In genomic region chr7:30596043-30596641, GRCh38 we compare ENCODE assay signal across 8 cellular contexts. TPM values are rescaled to one million over a fixed set of nuclear protein-coding genes. Genes with fewer than 3 reads are reported as not detected.
DNase-seq lines count a peak whose midpoint lies in the region; ATAC-seq and TF ChIP-seq lines count a peak whose summit lies in the region.

No MANE protein-coding gene starts in this region.

- 15% methylated on average over 14 of the region's 14 CpGs for WGBS in prostate gland

- no peaks in the 10 kb centered on the region for H3K27me3 ChIP-seq in Karpas-422 (ENCODE audit: low read length)
- no peaks in the 10 kb centered on the region for H3K27me3 ChIP-seq in WERI-Rb-1 (ENCODE audit: insufficient read depth, low read depth, severe bottlenecking)
- no peaks in the 10 kb centered on the region for H3K27me3 ChIP-seq in prostate gland (replicated peaks; ENCODE audit: insufficient read depth)

- H3K27ac ChIP-seq in Karpas-422 (ENCODE audit: low read length) (peak overlapping the region; percentile 91), WERI-Rb-1 (peak overlapping the region; percentile 98), prostate gland (peak overlapping the region in 1 of 2 donors; percentile 91)

- ATAC-seq in HG02938 (IDR thresholded peaks at IDR 0.05; ENCODE audit: unreplicated experiment), result no peak
- no peak for ATAC-seq in HG03095 (IDR thresholded peaks at IDR 0.05; ENCODE audit: unreplicated experiment)

- peak; percentile 1 for DNase-seq in NK-92 treated with Interleukin-12 subunit alpha and Interleukin-12 subunit beta, amount 100 ng/mL, for 24 hours (lab: John Stamatoyannopoulos, UW)
- DNase-seq in NK-92 (lab: John Stamatoyannopoulos, UW; ENCODE audit: unreplicated experiment) (no peak), Karpas-422 (peak; percentile 68), WERI-Rb-1 (peak; percentile 6), fibroblast of pulmonary artery (ENCODE audit: low read depth) (peak; percentile 46), prostate gland (ENCODE audit: low spot score) (no peak)

- H3K9ac ChIP-seq in Karpas-422 (ENCODE audit: low read length), result peak overlapping the region; percentile 97

- no peaks in the 10 kb centered on the region for H3K9me2 ChIP-seq in Karpas-422 (replicated peaks; ENCODE audit: insufficient read depth, low read length)

- no peak for TF ChIP-seq POLR2A in prostate gland (IDR thresholded peaks at IDR 0.05)

- no peak for TF ChIP-seq CTCF in WERI-Rb-1 (IDR thresholded peaks at IDR 0.05; ENCODE audit: low read depth, low read length)
- TF ChIP-seq CTCF in fibroblast of pulmonary artery (IDR thresholded peaks at IDR 0.05; ENCODE audit: low read length, missing control alignments), result peak; percentile 8
- no peak for TF ChIP-seq CTCF in prostate gland (IDR thresholded peaks at IDR 0.05)

- H3K4me2 ChIP-seq in Karpas-422 (ENCODE audit: low read depth, low read length, poor library complexity, severe bottlenecking), result peak overlapping the region; percentile 92

- peaks cover 89% of the 10 kb centered on the region for H3K79me2 ChIP-seq in Karpas-422 (ENCODE audit: low read length)

- peaks cover 13% of the 10 kb centered on the region for H4K20me1 ChIP-seq in Karpas-422 (ENCODE audit: insufficient read depth, low read depth, low read length)

- H3K4me3 ChIP-seq in Karpas-422 (ENCODE audit: low read length), result peak overlapping the region; percentile 89
- H3K4me3 ChIP-seq in WERI-Rb-1 (ENCODE audit: low read depth, low read length), result peak overlapping the region; percentile 86
- H3K4me3 ChIP-seq in fibroblast of pulmonary artery (replicated peaks; ENCODE audit: low read depth, low read length), result peak overlapping the region; percentile 97
- peak overlapping the region; percentile 72 to 97 for H3K4me3 ChIP-seq in prostate gland

- peaks cover 37% of the 10 kb centered on the region for H3K36me3 ChIP-seq in Karpas-422 (ENCODE audit: insufficient read depth, low read length)
- peaks cover 46% of the 10 kb centered on the region for H3K36me3 ChIP-seq in WERI-Rb-1
- no peaks in the 10 kb centered on the region for H3K36me3 ChIP-seq in prostate gland

- H3K4me1 ChIP-seq in Karpas-422 (ENCODE audit: low read length), result peaks cover 21% of the 10 kb centered on the region
- peaks cover 6% of the 10 kb centered on the region for H3K4me1 ChIP-seq in prostate gland (replicated peaks)

- H3K9me3 ChIP-seq in Karpas-422 (ENCODE audit: low read length) (no peaks in the 10 kb centered on the region), WERI-Rb-1 (ENCODE audit: severe bottlenecking) (no peaks in the 10 kb centered on the region), prostate gland (no peaks in the 10 kb centered on the region)

- no peak overlapping the region for H2AFZ ChIP-seq in Karpas-422 (ENCODE audit: low read length)

- intact Hi-C loops in prostate gland (cut with DNase I), result no loop called here

RNA-seq across cellular contexts. Expression of gene GARS1, which starts 1.5 kb away (rescaled TPM):
- 237 and 296 TPM in 2 replicates for total RNA-seq in Karpas-422 (2014; rRNA removed; shearing (Covaris generic); ENCODE audit: low replicate concordance)
- total RNA-seq in prostate gland, result 10 to 100 TPM; 38.8 to 78.3 TPM

Comparison
In these comparisons a context has a peak if more than half of its experiments do, and no peak if none do; other contexts are left out.
1. DNase-seq: peak in NK-92 treated with Interleukin-12 subunit alpha and Interleukin-12 subunit beta, amount 100 ng/mL, for 24 hours (single experiment), Karpas-422 (single experiment), WERI-Rb-1 (single experiment) and fibroblast of pulmonary artery (single experiment); none in NK-92 (single experiment) and prostate gland (single experiment).
2. Peak in every context shown above with its lines, with median percentiles within 50 percentile points of each other: H3K4me3 ChIP-seq.